Comparison of ENCODE assay signal across 1 cellular context in the genomic region with DNA sequence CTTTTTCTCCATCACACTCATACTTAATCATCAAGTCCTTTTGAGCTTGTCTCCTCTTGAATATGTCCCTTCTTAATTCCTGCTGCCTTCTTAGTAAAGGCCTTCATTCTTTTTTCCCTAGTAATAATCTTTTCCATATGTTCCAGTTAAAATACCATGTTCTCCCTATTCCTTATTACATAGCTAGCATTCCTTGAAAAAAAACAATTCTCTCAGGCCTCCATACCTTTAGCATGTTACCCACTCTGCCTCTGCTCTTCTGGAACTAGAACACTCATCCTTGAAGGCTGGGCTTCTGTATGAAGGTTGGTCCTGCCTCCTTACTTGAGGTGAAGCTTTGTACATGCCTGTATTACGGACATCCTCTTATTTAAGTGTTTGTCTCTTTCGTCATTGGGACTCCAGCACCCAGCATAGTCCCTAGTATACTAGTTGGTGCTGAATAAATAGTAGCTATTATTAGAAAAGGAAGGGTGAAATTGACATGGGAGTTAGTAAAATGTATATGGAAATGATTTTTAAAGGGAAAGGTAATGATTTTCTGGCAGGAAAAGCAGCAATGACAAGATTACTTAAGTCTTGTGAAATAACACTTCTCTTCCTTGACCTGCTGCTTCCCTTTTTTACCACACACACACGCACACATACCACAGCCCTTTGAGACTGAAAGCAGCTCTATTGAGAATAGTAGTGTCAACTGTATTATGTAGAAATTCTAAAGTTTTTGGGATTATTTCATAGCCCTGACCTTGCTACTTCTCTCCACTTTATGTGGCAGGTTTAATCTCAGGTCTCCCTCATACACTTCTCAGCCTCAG.
TF ChIP-seq lines count a peak whose summit lies in the region.

No MANE protein-coding gene starts in this region.

TF ChIP-seq in H1, 55 proteins besides CTCF, POLR2A, EP300 and RAD21 (continued from another document):
- TF ChIP-seq CBX8 (IDR thresholded peaks at IDR 0.05; ENCODE audit: borderline replicate concordance, low read depth, low read length) (no peak), SIRT6 (IDR thresholded peaks at IDR 0.05; ENCODE audit: low read length) (no peak), TAF1 (IDR thresholded peaks at IDR 0.05; ENCODE audit: low read depth, low read length) (no peak), JUND (IDR thresholded peaks at IDR 0.05; ENCODE audit: low read length) (no peak), PHF8 (conservative IDR thresholded peaks at IDR 0.05; ENCODE audit: low read depth, low read length) (no peak)
